ENCODE assay signal across 24 cellular contexts in the genomic region with DNA sequence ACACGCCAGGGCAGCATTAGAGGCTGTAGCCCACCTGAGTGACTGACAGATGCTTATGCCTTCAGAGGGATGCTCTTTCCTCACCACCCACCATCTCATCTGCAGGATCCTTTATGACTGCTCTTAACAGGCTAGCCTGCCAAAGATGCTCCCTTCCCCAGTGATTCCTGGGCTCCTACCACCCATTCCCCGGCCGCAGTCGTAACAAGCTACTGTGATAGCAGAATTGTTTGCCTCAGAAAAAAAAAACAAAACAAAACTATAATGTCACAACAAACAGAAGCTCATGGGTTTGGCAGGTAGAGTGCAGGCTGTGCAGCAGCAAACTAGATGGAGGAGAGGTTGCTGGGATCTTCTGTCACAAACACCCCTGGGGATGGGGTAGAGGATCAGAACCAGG.
"Had no signal": no experiment of that assay in that cellular context is flagged by ENCODE, and none has a peak within 500 bp of the region (broad histone marks: within the 10 kb centered on the region; RNA-seq: fewer than 3 reads in every experiment).

No MANE protein-coding gene starts in this region.

- H3K9me3 ChIP-seq: esophagus squamous epithelium, gastroesophageal sphincter, heart left ventricle, left lung, lower lobe of right lung had no signal

- DNase-seq: cortex of kidney; effector CD8-positive, alpha-beta T cell; effector memory CD8-positive, alpha-beta T cell; endodermal cell; erythroblast; esophagus squamous epithelium; foreskin fibroblast; heart left ventricle; hypothalamus; immature natural killer cell; islet precursor cell; kidney; kidney glomerular epithelial cell; left colon; left lung; left ventricle myocardium superior; lower lobe of right lung; mesenchymal stem cell; midbrain had no signal

- H3K27ac Mint-ChIP-seq: dendritic cell treated with granulocyte-macrophage colony-stimulating factor and Interleukin-4, amounts not matched to agents 40 ng/mL and 50 ng/mL, for 4 days; effector memory CD8-positive, alpha-beta T cell; endodermal cell; immature natural killer cell had no signal

- H3K36me3 Mint-ChIP-seq: immature natural killer cell had no signal

- H3K27ac ChIP-seq: epithelial cell of prostate, esophagus squamous epithelium, gastroesophageal sphincter, heart left ventricle, hepatocyte, left lung, lower lobe of right lung had no signal

- H3K4me3 Mint-ChIP-seq: dendritic cell treated with granulocyte-macrophage colony-stimulating factor and Interleukin-4, amounts not matched to agents 40 ng/mL and 50 ng/mL, for 4 days; effector memory CD8-positive, alpha-beta T cell; endodermal cell; immature natural killer cell had no signal

- H3K27me3 ChIP-seq: gastroesophageal sphincter, heart left ventricle, hepatocyte, left lung had no signal

- H3K4me1 ChIP-seq: esophagus squamous epithelium, left lung, lower lobe of right lung had no signal

- H3K4me2 ChIP-seq: hepatocyte had no signal

- H3K4me3 ChIP-seq: esophagus squamous epithelium, gastroesophageal sphincter, heart left ventricle, hepatocyte, left lung, lower lobe of right lung had no signal

- H3K36me3 ChIP-seq: esophagus squamous epithelium, gastroesophageal sphincter, heart left ventricle, left lung, lower lobe of right lung had no signal

- H2AFZ ChIP-seq: hepatocyte had no signal

- H3K9me3 Mint-ChIP-seq: dendritic cell treated with granulocyte-macrophage colony-stimulating factor and Interleukin-4, amounts not matched to agents 40 ng/mL and 50 ng/mL, for 4 days; effector memory CD8-positive, alpha-beta T cell; endodermal cell; immature natural killer cell had no signal

- ATAC-seq: effector memory CD8-positive, alpha-beta T cell; esophagus mucosa; gastroesophageal sphincter; heart left ventricle; left colon; left lung; left ventricle myocardium superior; lower lobe of right lung had no signal

- H3K4me1 Mint-ChIP-seq: endodermal cell, immature natural killer cell had no signal

- H3K79me2 ChIP-seq: hepatocyte had no signal
